8 cellular contexts compared by ENCODE assay signal in the genomic region with DNA sequence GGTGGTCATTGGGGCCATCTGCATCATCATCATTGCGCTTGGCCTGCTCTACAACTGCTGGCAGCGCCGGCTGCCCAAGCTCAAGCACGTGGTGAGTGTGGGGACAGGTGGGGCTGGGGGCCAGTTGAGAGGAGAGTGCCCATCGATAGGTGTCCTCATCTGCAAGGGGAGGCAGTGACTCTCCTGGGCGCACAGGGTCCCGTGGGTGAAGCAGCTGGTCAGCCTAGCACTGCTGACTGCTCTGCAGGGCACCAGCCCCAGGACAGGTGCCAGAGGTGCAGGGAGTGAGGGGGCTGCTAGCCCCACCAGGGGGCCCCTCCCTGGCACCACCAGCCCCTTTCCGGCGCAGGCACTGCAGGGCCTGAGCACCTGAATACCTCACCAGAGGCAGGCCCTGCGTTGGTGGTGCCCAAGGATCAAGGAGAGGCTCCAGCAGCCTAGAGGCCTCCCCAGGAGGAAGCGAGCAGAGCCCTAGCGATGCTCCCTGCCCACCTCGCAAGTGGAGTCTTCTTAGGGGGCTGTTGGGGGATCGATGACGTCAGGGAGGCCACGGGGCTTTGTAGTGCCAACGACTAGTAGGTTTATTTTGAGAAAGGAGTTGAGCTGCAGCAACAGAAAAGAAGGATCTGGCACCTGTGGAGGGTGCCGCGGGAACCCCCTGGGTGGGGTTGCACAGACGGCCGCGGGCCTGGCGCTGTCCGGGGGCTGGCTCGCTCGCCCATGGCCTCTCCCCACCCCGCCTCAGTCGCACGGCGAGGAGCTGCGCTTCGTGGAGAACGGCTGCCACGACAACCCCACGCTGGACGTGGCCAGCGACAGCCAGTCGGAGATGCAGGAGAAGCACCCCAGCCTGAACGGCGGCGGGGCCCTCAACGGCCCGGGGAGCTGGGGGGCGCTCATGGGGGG. TPM values are rescaled to one million over a fixed set of nuclear protein-coding genes. Genes with fewer than 3 reads are reported as not detected.
DNase-seq lines count a peak whose midpoint lies in the region; ATAC-seq and TF ChIP-seq lines count a peak whose summit lies in the region.

No MANE protein-coding gene starts in this region.

- TF ChIP-seq CTCF in left lung (IDR thresholded peaks at IDR 0.05), result no peak

- H3K4me3 ChIP-seq in SK-N-MC (peak overlapping the region; percentile 79), left lung (peak overlapping the region; percentile 55 to 99)

- H3K36me3 ChIP-seq in SK-N-MC (ENCODE audit: insufficient read depth, low read length) (peaks cover under 1% of the 10 kb centered on the region; the same call in 1 of the 2 replicates), left lung (peaks cover 0 to 5% of the 10 kb centered on the region in 2 donors)

- H3K27ac ChIP-seq in SK-N-MC (peak overlapping the region; percentile 76), caudate nucleus (ENCODE audit: low read depth, low read length) (peak overlapping the region; percentile 59), left lung (peak overlapping the region; percentile 85 to 93)

- peak overlapping the region; percentile 80 for H3K9ac ChIP-seq in SK-N-MC (ENCODE audit: insufficient read length)

- ATAC-seq in HG02938 (IDR thresholded peaks at IDR 0.05; ENCODE audit: unreplicated experiment) (peak; percentile 12), left lung (peak; percentile 36)
- peak; percentile 7 for ATAC-seq in stimulated activated naive CD8-positive, alpha-beta T cell treated with anti-CD3 and anti-CD28 coated beads, Interleukin-15, Interleukin-2, amounts not matched to agents 100 U/mL and 50 U/mL, for 24 hours

- H3K4me1 ChIP-seq in left lung, result peaks cover 0 to 38% of the 10 kb centered on the region in 2 donors

- DNase-seq in DMS153 (lab: John Stamatoyannopoulos, UW), result peak; percentile 2
- DNase-seq in DMS153 treated with DMSO at 0.1 percent for 48 hours (lab: John Stamatoyannopoulos, UW; ENCODE audit: unreplicated experiment), result no peak
- DNase-seq in SK-N-MC (ENCODE audit: low read depth, low spot score), result no peak
- DNase-seq in caudate nucleus (lab: John Stamatoyannopoulos, UW), result no peak
- DNase-seq in left lung, result peak; percentile 40 to 78
- DNase-seq in stimulated activated naive CD8-positive, alpha-beta T cell treated with anti-CD3 and anti-CD28 coated beads, Interleukin-15, Interleukin-2, amounts not matched to agents 100 U/mL and 50 U/mL, for 24 hours, result peak; percentile 49
- no peak for DNase-seq in NCI-H1092 treated with DMSO at 0.1 percent for 48 hours (lab: John Stamatoyannopoulos, UW)

- H3K9me3 ChIP-seq in SK-N-MC (ENCODE audit: low read depth, low read length), result no peaks in the 10 kb centered on the region
- no peaks in the 10 kb centered on the region for H3K9me3 ChIP-seq in left lung

- no peaks in the 10 kb centered on the region for H3K27me3 ChIP-seq in left lung

- intact Hi-C loops in left lung (cut with DNase I), result no loop called here

RNA-seq across cellular contexts. Expression of gene ABTB1, which starts 1.0 kb away (rescaled TPM):
- total RNA-seq in left lung, result 10 to 100 TPM; 31.6 to 56.1 TPM

RNA-seq across cellular contexts. Expression of gene PODXL2, which starts 42.8 kb away (rescaled TPM):
- total RNA-seq in left lung, result 10 to 100 TPM in 1 of 2 donors, 1 to 10 TPM in 1; 2.9 to 12.3 TPM

Comparison
In these comparisons a context has a peak if more than half of its experiments do, and no peak if none do; other contexts are left out.
1. DNase-seq: peak in DMS153 (single experiment), left lung (2 of 2) and stimulated activated naive CD8-positive, alpha-beta T cell treated with anti-CD3 and anti-CD28 coated beads, Interleukin-15, Interleukin-2, amounts not matched to agents 100 U/mL and 50 U/mL, for 24 hours (single experiment); none in DMS153 treated with DMSO at 0.1 percent for 48 hours (single experiment), SK-N-MC (single experiment), caudate nucleus (0 of 61) and NCI-H1092 treated with DMSO at 0.1 percent for 48 hours (single experiment).
2. Peak in every context shown above with its lines, with median percentiles within 50 percentile points of each other: ATAC-seq and H3K27ac ChIP-seq.